In the genomic region with DNA sequence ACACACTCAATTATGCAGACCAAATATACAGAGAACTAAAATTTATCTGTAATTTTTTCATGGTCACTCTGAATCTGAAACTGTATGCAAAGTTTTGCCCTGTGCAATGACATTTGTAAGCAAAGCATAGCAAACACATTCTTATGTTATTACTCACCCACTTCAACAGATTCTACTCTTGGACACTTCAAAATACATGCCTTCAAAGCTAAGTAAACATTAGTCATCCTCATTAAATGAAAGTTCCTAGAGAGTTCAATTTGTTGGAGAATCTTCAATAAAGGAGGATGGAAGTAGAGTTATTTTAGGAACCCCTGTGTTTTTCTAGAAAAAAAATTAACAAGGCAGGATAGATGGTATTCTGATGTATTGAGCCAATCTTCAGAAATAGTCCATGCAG, we compare ENCODE assay signal across 10 cellular contexts.
DNase-seq lines count a peak whose midpoint lies in the region; ATAC-seq and TF ChIP-seq lines count a peak whose summit lies in the region.
"Had no signal": no experiment of that assay in that cellular context is flagged by ENCODE, and none has a peak within 500 bp of the region (broad histone marks: within the 10 kb centered on the region; RNA-seq: fewer than 3 reads in every experiment).

No MANE protein-coding gene starts in this region.

- H3K36me3 ChIP-seq in liver (ENCODE audit: control insufficient read depth in 4 of 4, insufficient read depth in 3 of 4, low read depth in 1 of 4, low read length in 3 of 4), result no peaks in the 10 kb centered on the region

- no peak overlapping the region for H3K4me3 Mint-ChIP-seq in stimulated activated naive CD8-positive, alpha-beta T cell treated with anti-CD3 and anti-CD28 coated beads, Interleukin-15, amount 100 ng/mL, for 72 hours
- H3K4me3 Mint-ChIP-seq: activated naive CD8-positive, alpha-beta T cell treated with anti-CD3 and anti-CD28 coated beads, Interleukin-2, amount 10 ng/mL, durations not matched to agents 7 days and 5 days; stimulated activated naive CD8-positive, alpha-beta T cell treated with anti-CD3 and anti-CD28 coated beads, Interleukin-15, Interleukin-2, amounts not matched to agents 100 ng/mL and 50 ng/mL, for 24 hours had no signal

- ATAC-seq in HG03039 (IDR thresholded peaks at IDR 0.05; ENCODE audit: unreplicated experiment), result peak; percentile 81
- ATAC-seq in stimulated activated naive CD8-positive, alpha-beta T cell treated with anti-CD3 and anti-CD28 coated beads, Interleukin-15, amount 100 ng/mL, for 72 hours, result no peak

- H3K27ac ChIP-seq in liver (ENCODE audit: low read depth in 1 of 2, low read length in 2 of 2), result no peak overlapping the region

- no peak overlapping the region for H3K27ac Mint-ChIP-seq in stimulated activated naive CD8-positive, alpha-beta T cell treated with anti-CD3 and anti-CD28 coated beads, Interleukin-15, amount 100 ng/mL, for 72 hours
- H3K27ac Mint-ChIP-seq: activated naive CD8-positive, alpha-beta T cell treated with anti-CD3 and anti-CD28 coated beads, Interleukin-2, amount 10 ng/mL, durations not matched to agents 7 days and 5 days; stimulated activated naive CD8-positive, alpha-beta T cell treated with anti-CD3 and anti-CD28 coated beads, Interleukin-15, Interleukin-2, amounts not matched to agents 100 ng/mL and 50 ng/mL, for 24 hours had no signal

- no peaks in the 10 kb centered on the region for H3K4me1 ChIP-seq in liver (ENCODE audit: control insufficient read depth in 4 of 4, insufficient read depth in 4 of 4, low read length in 3 of 4)

- H3K27me3 Mint-ChIP-seq in stimulated activated naive CD8-positive, alpha-beta T cell treated with anti-CD3 and anti-CD28 coated beads, Interleukin-15, amount 100 ng/mL, for 72 hours, result no peaks in the 10 kb centered on the region
- H3K27me3 Mint-ChIP-seq: activated naive CD8-positive, alpha-beta T cell treated with anti-CD3 and anti-CD28 coated beads, Interleukin-2, amount 10 ng/mL, durations not matched to agents 7 days and 5 days; stimulated activated naive CD8-positive, alpha-beta T cell treated with anti-CD3 and anti-CD28 coated beads, Interleukin-15, Interleukin-2, amounts not matched to agents 100 ng/mL and 50 ng/mL, for 24 hours had no signal

- DNase-seq in GM03348 (ENCODE audit: low spot score) (peak; percentile 4), SW 1271 (lab: John Stamatoyannopoulos, UW) (peak; percentile 34 to 86), middle frontal gyrus (ENCODE audit: extremely low spot score, low spot score) (no peak), occipital lobe (lab: John Stamatoyannopoulos, UW) (no peak), NCI-H2081 (lab: John Stamatoyannopoulos, UW) (no peak)
- no peak for DNase-seq in stimulated activated naive CD8-positive, alpha-beta T cell treated with anti-CD3 and anti-CD28 coated beads, Interleukin-15, amount 100 ng/mL, for 72 hours
- DNase-seq: activated naive CD8-positive, alpha-beta T cell treated with anti-CD3 and anti-CD28 coated beads, Interleukin-2, amount 10 ng/mL, durations not matched to agents 7 days and 5 days had no signal

- no peak overlapping the region for H3K9ac ChIP-seq in liver (ENCODE audit: low read depth in 1 of 2, low read length in 2 of 2)

- H3K4me3 ChIP-seq in liver (ENCODE audit: low read depth in 1 of 3, low read length in 3 of 3), result no peak overlapping the region

- H3K4me1 Mint-ChIP-seq in stimulated activated naive CD8-positive, alpha-beta T cell treated with anti-CD3 and anti-CD28 coated beads, Interleukin-15, amount 100 ng/mL, for 72 hours, result no peaks in the 10 kb centered on the region
- H3K4me1 Mint-ChIP-seq: activated naive CD8-positive, alpha-beta T cell treated with anti-CD3 and anti-CD28 coated beads, Interleukin-2, amount 10 ng/mL, durations not matched to agents 7 days and 5 days had no signal

- no peaks in the 10 kb centered on the region for H3K9me3 Mint-ChIP-seq in stimulated activated naive CD8-positive, alpha-beta T cell treated with anti-CD3 and anti-CD28 coated beads, Interleukin-15, amount 100 ng/mL, for 72 hours
- H3K9me3 Mint-ChIP-seq: activated naive CD8-positive, alpha-beta T cell treated with anti-CD3 and anti-CD28 coated beads, Interleukin-2, amount 10 ng/mL, durations not matched to agents 7 days and 5 days; stimulated activated naive CD8-positive, alpha-beta T cell treated with anti-CD3 and anti-CD28 coated beads, Interleukin-15, Interleukin-2, amounts not matched to agents 100 ng/mL and 50 ng/mL, for 24 hours had no signal

- TF ChIP-seq CTCF in liver (IDR thresholded peaks at IDR 0.05; ENCODE audit: low read depth, low read length, missing input control), result no peak

- TF ChIP-seq RAD21 in liver (IDR thresholded peaks at IDR 0.05), result no peak

- no peaks in the 10 kb centered on the region for H3K9me3 ChIP-seq in liver (ENCODE audit: control insufficient read depth in 4 of 4, low read length in 3 of 4)

- H3K27me3 ChIP-seq in liver (ENCODE audit: control insufficient read depth in 4 of 4, insufficient read depth in 4 of 4, low read length in 3 of 4), result no peaks in the 10 kb centered on the region

TF ChIP-seq in liver, 16 proteins besides CTCF, POLR2A, EP300 and RAD21:
- peak in 1 of 2 donors; percentile 18 for TF ChIP-seq RXRA (IDR thresholded peaks at IDR 0.05)
- no peak for TF ChIP-seq FOXA2 (IDR thresholded peaks at IDR 0.05)
- TF ChIP-seq YY1 (IDR thresholded peaks at IDR 0.05), result no peak
- peak; percentile 61 to 68 for TF ChIP-seq JUND (IDR thresholded peaks at IDR 0.05)
- no peak for TF ChIP-seq SP1 (IDR thresholded peaks at IDR 0.05)
- TF ChIP-seq REST (IDR thresholded peaks at IDR 0.05), result no peak
TF ChIP-seq in liver: peak in this region for 2.

Comparison
In these comparisons a context has a peak if more than half of its experiments do, and no peak if none do; other contexts are left out.
1. DNase-seq: peak in GM03348 (single experiment) and SW 1271 (2 of 2); none in stimulated activated naive CD8-positive, alpha-beta T cell treated with anti-CD3 and anti-CD28 coated beads, Interleukin-15, amount 100 ng/mL, for 72 hours (0 of 2), middle frontal gyrus (single experiment), occipital lobe (single experiment) and NCI-H2081 (0 of 2).